Comparison of ENCODE assay signal across 8 cellular contexts in genomic region chr10:37442882-37443281, GRCh38.
"Had no signal": no experiment of that assay in that cellular context is flagged by ENCODE, and none has a peak within 500 bp of the region (broad histone marks: within the 10 kb centered on the region; RNA-seq: fewer than 3 reads in every experiment).

No MANE protein-coding gene starts in this region.

- ATAC-seq: GM12878 had no signal

- FAIRE-seq: G401.6, GM12878, GM12891, GM12892, GM18507, GM19239 had no signal

- H3K4me3 ChIP-seq: GM12878 had no signal

- DNase-seq: GDM1, GF-D8 had no signal
